1 cellular context compared by ENCODE assay signal in the genomic region with DNA sequence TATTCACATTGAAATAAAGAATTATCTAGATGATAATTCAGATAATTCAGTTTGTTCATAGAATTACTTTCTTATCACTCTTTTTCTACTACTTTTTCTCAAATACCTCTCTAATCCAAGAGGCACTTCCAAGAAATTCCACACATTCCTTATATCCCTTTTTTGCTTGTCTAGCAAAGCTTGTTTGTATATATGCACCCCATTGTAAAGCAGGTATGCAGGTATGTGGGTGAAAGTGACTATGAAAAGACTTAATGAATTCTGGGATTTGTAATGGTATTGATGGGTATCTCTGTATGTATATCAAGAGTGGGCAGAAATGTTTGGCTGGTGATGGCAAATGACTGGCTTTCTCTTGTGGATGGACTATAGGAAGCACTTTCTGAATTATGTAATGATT.
TF ChIP-seq lines count a peak whose summit lies in the region.

No MANE protein-coding gene starts in this region.

TF ChIP-seq in H1, 55 proteins besides CTCF, POLR2A, EP300 and RAD21 (continued from another document):
- TF ChIP-seq MAX (IDR thresholded peaks at IDR 0.05) (no peak), BRCA1 (IDR thresholded peaks at IDR 0.05; ENCODE audit: low read depth, low read length) (no peak), BCL11A (IDR thresholded peaks at IDR 0.05; ENCODE audit: low read depth in 2 of 2, low read length in 2 of 2) (peak in 1 of 2 experiments; percentile 74), TEAD4 (IDR thresholded peaks at IDR 0.05; ENCODE audit: low read depth, low read length) (peak; percentile 99), ATF2 (IDR thresholded peaks at IDR 0.05; ENCODE audit: low read length) (peak; percentile 78; the same call in 1 of the 2 replicates), CBX8 (IDR thresholded peaks at IDR 0.05; ENCODE audit: borderline replicate concordance, low read depth, low read length) (no peak), ZNF274 (IDR thresholded peaks at IDR 0.05; ENCODE audit: borderline replicate concordance, extremely low read depth, low read length) (no peak), NANOG (IDR thresholded peaks at IDR 0.05; ENCODE audit: insufficient read depth, low read depth, low read length, poor library complexity, severe bottlenecking) (peak; percentile 81), POU5F1 (IDR thresholded peaks at IDR 0.05; ENCODE audit: low read depth, low read length) (peak; percentile 91), MAFK (IDR thresholded peaks at IDR 0.05; ENCODE audit: low read depth, low read length) (0 out of 2 replicates have a peak, but pooled peaks have one; percentile 8), HDAC6 (IDR thresholded peaks at IDR 0.05; ENCODE audit: low read depth, low read length) (no peak), CREB1 (IDR thresholded peaks at IDR 0.05) (no peak), CEBPB (IDR thresholded peaks at IDR 0.05; ENCODE audit: low read depth, low read length) (no peak), KDM5A (IDR thresholded peaks at IDR 0.05; ENCODE audit: low read length) (no peak), HDAC2 (IDR thresholded peaks at IDR 0.05; ENCODE audit: borderline replicate concordance in 1 of 2, low read depth in 2 of 2, low read length in 2 of 2) (peak in 1 of 2 experiments; percentile 95; a peak in 2 of 4 replicates), JUND (IDR thresholded peaks at IDR 0.05; ENCODE audit: low read length) (0 out of 2 replicates have a peak, but pooled peaks have one; percentile 8)
- TF ChIP-seq, protein P1, sequence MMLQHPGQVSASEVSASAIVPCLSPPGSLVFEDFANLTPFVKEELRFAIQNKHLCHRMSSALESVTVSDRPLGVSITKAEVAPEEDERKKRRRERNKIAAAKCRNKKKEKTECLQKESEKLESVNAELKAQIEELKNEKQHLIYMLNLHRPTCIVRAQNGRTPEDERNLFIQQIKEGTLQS (IDR thresholded peaks at IDR 0.05; ENCODE audit: insufficient read depth, low read depth, low read length), result no peak
- TF ChIP-seq, protein P2, sequence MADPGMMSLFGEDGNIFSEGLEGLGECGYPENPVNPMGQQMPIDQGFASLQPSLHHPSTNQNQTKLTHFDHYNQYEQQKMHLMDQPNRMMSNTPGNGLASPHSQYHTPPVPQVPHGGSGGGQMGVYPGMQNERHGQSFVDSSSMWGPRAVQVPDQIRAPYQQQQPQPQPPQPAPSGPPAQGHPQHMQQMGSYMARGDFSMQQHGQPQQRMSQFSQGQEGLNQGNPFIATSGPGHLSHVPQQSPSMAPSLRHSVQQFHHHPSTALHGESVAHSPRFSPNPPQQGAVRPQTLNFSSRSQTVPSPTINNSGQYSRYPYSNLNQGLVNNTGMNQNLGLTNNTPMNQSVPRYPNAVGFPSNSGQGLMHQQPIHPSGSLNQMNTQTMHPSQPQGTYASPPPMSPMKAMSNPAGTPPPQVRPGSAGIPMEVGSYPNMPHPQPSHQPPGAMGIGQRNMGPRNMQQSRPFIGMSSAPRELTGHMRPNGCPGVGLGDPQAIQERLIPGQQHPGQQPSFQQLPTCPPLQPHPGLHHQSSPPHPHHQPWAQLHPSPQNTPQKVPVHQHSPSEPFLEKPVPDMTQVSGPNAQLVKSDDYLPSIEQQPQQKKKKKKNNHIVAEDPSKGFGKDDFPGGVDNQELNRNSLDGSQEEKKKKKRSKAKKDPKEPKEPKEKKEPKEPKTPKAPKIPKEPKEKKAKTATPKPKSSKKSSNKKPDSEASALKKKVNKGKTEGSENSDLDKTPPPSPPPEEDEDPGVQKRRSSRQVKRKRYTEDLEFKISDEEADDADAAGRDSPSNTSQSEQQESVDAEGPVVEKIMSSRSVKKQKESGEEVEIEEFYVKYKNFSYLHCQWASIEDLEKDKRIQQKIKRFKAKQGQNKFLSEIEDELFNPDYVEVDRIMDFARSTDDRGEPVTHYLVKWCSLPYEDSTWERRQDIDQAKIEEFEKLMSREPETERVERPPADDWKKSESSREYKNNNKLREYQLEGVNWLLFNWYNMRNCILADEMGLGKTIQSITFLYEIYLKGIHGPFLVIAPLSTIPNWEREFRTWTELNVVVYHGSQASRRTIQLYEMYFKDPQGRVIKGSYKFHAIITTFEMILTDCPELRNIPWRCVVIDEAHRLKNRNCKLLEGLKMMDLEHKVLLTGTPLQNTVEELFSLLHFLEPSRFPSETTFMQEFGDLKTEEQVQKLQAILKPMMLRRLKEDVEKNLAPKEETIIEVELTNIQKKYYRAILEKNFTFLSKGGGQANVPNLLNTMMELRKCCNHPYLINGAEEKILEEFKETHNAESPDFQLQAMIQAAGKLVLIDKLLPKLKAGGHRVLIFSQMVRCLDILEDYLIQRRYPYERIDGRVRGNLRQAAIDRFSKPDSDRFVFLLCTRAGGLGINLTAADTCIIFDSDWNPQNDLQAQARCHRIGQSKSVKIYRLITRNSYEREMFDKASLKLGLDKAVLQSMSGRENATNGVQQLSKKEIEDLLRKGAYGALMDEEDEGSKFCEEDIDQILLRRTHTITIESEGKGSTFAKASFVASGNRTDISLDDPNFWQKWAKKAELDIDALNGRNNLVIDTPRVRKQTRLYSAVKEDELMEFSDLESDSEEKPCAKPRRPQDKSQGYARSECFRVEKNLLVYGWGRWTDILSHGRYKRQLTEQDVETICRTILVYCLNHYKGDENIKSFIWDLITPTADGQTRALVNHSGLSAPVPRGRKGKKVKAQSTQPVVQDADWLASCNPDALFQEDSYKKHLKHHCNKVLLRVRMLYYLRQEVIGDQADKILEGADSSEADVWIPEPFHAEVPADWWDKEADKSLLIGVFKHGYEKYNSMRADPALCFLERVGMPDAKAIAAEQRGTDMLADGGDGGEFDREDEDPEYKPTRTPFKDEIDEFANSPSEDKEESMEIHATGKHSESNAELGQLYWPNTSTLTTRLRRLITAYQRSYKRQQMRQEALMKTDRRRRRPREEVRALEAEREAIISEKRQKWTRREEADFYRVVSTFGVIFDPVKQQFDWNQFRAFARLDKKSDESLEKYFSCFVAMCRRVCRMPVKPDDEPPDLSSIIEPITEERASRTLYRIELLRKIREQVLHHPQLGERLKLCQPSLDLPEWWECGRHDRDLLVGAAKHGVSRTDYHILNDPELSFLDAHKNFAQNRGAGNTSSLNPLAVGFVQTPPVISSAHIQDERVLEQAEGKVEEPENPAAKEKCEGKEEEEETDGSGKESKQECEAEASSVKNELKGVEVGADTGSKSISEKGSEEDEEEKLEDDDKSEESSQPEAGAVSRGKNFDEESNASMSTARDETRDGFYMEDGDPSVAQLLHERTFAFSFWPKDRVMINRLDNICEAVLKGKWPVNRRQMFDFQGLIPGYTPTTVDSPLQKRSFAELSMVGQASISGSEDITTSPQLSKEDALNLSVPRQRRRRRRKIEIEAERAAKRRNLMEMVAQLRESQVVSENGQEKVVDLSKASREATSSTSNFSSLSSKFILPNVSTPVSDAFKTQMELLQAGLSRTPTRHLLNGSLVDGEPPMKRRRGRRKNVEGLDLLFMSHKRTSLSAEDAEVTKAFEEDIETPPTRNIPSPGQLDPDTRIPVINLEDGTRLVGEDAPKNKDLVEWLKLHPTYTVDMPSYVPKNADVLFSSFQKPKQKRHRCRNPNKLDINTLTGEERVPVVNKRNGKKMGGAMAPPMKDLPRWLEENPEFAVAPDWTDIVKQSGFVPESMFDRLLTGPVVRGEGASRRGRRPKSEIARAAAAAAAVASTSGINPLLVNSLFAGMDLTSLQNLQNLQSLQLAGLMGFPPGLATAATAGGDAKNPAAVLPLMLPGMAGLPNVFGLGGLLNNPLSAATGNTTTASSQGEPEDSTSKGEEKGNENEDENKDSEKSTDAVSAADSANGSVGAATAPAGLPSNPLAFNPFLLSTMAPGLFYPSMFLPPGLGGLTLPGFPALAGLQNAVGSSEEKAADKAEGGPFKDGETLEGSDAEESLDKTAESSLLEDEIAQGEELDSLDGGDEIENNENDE (IDR thresholded peaks at IDR 0.05; ENCODE audit: insufficient replicate concordance, low read length), result peak; percentile 84
